1 cellular context compared by ENCODE assay signal in genomic region chr10:76115471-76116155, GRCh38.
TF ChIP-seq lines count a peak whose summit lies in the region.

No MANE protein-coding gene starts in this region.

TF ChIP-seq in HEK293, 187 proteins besides CTCF, POLR2A, EP300 and RAD21 (continued from another document):
- TF ChIP-seq TCF7L2 (IDR thresholded peaks at IDR 0.05; ENCODE audit: borderline replicate concordance, low read depth, low read length) (peak; percentile 84; the same call in 1 of the 2 replicates), ZFP37 (tag by site-specific recombination; IDR thresholded peaks at IDR 0.05) (peak; percentile 47; the same call in 1 of the 2 replicates), ZNF146 (tag by site-specific recombination; IDR thresholded peaks at IDR 0.05) (peak; percentile 13; the same call in 1 of the 2 replicates), ZNF335 (tag by site-specific recombination; conservative IDR thresholded peaks at IDR 0.05) (peak; percentile 80), ZNF19 (tag by site-specific recombination; IDR thresholded peaks at IDR 0.05; ENCODE audit: low read depth) (no peak), ZNF366 (tag by site-specific recombination; conservative IDR thresholded peaks at IDR 0.05) (peak; percentile 27; the same call in 1 of the 2 replicates), TRIM28 (IDR thresholded peaks at IDR 0.05; ENCODE audit: borderline replicate concordance, low read length) (peak; percentile 39; the same call in 1 of the 2 replicates), ZNF324 (tag by site-specific recombination; IDR thresholded peaks at IDR 0.05) (no peak), ZNF843 (tag by site-specific recombination; IDR thresholded peaks at IDR 0.05) (peak; percentile 84), ZNF18 (tag by site-specific recombination; IDR thresholded peaks at IDR 0.05) (no peak), ATF2 (tag by site-specific recombination; IDR thresholded peaks at IDR 0.05; ENCODE audit: low read depth) (no peak), ZNF600 (tag by site-specific recombination; IDR thresholded peaks at IDR 0.05) (0 out of 2 replicates have a peak, but pooled peaks have one; percentile 9), ZSCAN16 (tag by site-specific recombination; IDR thresholded peaks at IDR 0.05) (no peak), GLIS2 (tag by site-specific recombination; IDR thresholded peaks at IDR 0.05) (no peak), ZNF404 (tag by site-specific recombination; IDR thresholded peaks at IDR 0.05) (no peak), ZNF174 (tag by site-specific recombination; IDR thresholded peaks at IDR 0.05) (no peak), ZBTB17 (tag by site-specific recombination; IDR thresholded peaks at IDR 0.05) (no peak), OSR2 (tag by site-specific recombination; IDR thresholded peaks at IDR 0.05) (peak; percentile 57; the same call in 1 of the 2 replicates), ZNF768 (tag by site-specific recombination; IDR thresholded peaks at IDR 0.05) (no peak), ZNF132 (tag by site-specific recombination; IDR thresholded peaks at IDR 0.05; ENCODE audit: borderline replicate concordance) (no peak), SCRT2 (tag by site-specific recombination; IDR thresholded peaks at IDR 0.05) (0 out of 2 replicates have a peak, but pooled peaks have one; percentile 47), WT1 (tag by site-specific recombination; IDR thresholded peaks at IDR 0.05) (peak; percentile 45; the same call in 1 of the 2 replicates), ZIC2 (tag by site-specific recombination; IDR thresholded peaks at IDR 0.05) (no peak), PRDM4 (tag by site-specific recombination; IDR thresholded peaks at IDR 0.05) (peak; percentile 60; the same call in 1 of the 2 replicates), SP7 (tag by site-specific recombination; IDR thresholded peaks at IDR 0.05) (peak; percentile 99), ZNF157 (tag by site-specific recombination; IDR thresholded peaks at IDR 0.05) (no peak), ZNF664 (tag by site-specific recombination; IDR thresholded peaks at IDR 0.05) (0 out of 2 replicates have a peak, but pooled peaks have one; percentile 24), ZNF837 (tag by site-specific recombination; IDR thresholded peaks at IDR 0.05) (no peak), ZNF596 (tag by site-specific recombination; IDR thresholded peaks at IDR 0.05) (peak; percentile 39; the same call in 1 of the 2 replicates), YY1 (tag by site-specific recombination; IDR thresholded peaks at IDR 0.05) (no peak), ZNF530 (tag by site-specific recombination; IDR thresholded peaks at IDR 0.05; ENCODE audit: low read depth) (no peak), ZNF394 (tag by site-specific recombination; IDR thresholded peaks at IDR 0.05; ENCODE audit: borderline replicate concordance) (no peak), BCL11B (tag by site-specific recombination; IDR thresholded peaks at IDR 0.05; ENCODE audit: low read depth) (no peak), ZNF747 (tag by site-specific recombination; IDR thresholded peaks at IDR 0.05) (no peak), ZNF777 (tag by site-specific recombination; IDR thresholded peaks at IDR 0.05; ENCODE audit: borderline replicate concordance) (no peak), ZNF629 (tag by site-specific recombination; IDR thresholded peaks at IDR 0.05) (peak; percentile 56)
